8 cellular contexts compared by ENCODE assay signal in the genomic region with DNA sequence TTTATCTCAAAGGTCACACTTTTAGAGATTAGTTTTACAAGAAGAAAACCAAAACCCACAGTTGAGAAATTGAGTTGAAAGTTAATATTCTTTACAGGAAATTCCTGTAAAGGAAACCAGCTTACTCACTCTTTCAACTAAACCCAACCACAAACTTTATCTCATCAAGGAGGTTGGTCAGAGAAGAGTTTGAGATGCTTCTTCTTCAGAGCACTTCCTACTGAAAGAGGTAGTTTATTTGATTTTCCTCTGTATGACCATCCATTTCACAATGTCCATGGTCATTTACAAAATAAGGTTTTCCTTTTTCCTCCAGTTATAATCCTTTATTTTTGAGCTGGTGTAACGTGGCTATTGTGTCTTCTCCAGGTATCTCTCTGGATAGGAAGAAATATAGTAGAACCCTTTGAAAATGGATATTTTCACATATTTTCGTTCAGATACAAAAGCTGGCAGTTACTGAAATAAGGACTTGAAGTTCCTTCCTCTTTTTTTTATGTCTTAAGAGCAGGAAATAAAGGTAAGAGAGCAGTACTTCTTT. TPM values are rescaled to one million over a fixed set of nuclear protein-coding genes. Genes with fewer than 3 reads are reported as not detected.
DNase-seq lines count a peak whose midpoint lies in the region; ATAC-seq lines count a peak whose summit lies in the region.

No MANE protein-coding gene starts in this region.

- H3K4me1 ChIP-seq in BLaER1: peaks cover 23% of the 10 kb centered on the region

- DNase-seq in NCI-H748 (lab: John Stamatoyannopoulos, UW; ENCODE audit: unreplicated experiment) (no peak), foreskin melanocyte (no peak), NCI-H1092 (lab: John Stamatoyannopoulos, UW) (no peak)
- DNase-seq in activated CD4-positive, alpha-beta T cell treated with anti-CD3 and anti-CD28 coated beads, Interleukin-2, amount 50 U/mL, for 1 hour: no peak

- peaks cover 16% of the 10 kb centered on the region for H3K9me3 ChIP-seq in BLaER1

- peaks cover 5% of the 10 kb centered on the region for H3K9me3 Mint-ChIP-seq in activated T-helper 17 cell treated with anti-CD3 and anti-CD28 coated beads, Interleukin-2, amount 50 U/mL, for 72 hours

- peaks cover 5% of the 10 kb centered on the region for H3K36me3 Mint-ChIP-seq in activated T-helper 17 cell treated with anti-CD3 and anti-CD28 coated beads, Interleukin-2, amount 50 U/mL, for 72 hours (ENCODE audit: low read depth)

- no peak overlapping the region for H3K9ac ChIP-seq in BLaER1

- peaks cover 4% of the 10 kb centered on the region for H3K27me3 Mint-ChIP-seq in activated T-helper 17 cell treated with anti-CD3 and anti-CD28 coated beads, Interleukin-2, amount 50 U/mL, for 72 hours

- peaks cover 45% of the 10 kb centered on the region for H3K4me1 Mint-ChIP-seq in activated T-helper 17 cell treated with anti-CD3 and anti-CD28 coated beads, Interleukin-2, amount 50 U/mL, for 72 hours

- no peaks in the 10 kb centered on the region for H4K20me1 ChIP-seq in BLaER1

- H3K4me3 ChIP-seq in BLaER1: no peak overlapping the region

- H3K27ac ChIP-seq in BLaER1: no peak overlapping the region

- H3K4me3 Mint-ChIP-seq in activated T-helper 17 cell treated with anti-CD3 and anti-CD28 coated beads, Interleukin-2, amount 50 U/mL, for 72 hours: peak overlapping the region; percentile 78

- ATAC-seq in GM19438 (IDR thresholded peaks at IDR 0.05; ENCODE audit: low read depth, unreplicated experiment) (peak; percentile 89), HG03432 (IDR thresholded peaks at IDR 0.05; ENCODE audit: unreplicated experiment) (peak; percentile 92)
- peak; percentile 83 for ATAC-seq in activated T-helper 17 cell treated with anti-CD3 and anti-CD28 coated beads, Interleukin-2, amount 50 U/mL, for 72 hours (replicated peaks)

- peak overlapping the region; percentile 83 for H3K27ac Mint-ChIP-seq in activated T-helper 17 cell treated with anti-CD3 and anti-CD28 coated beads, Interleukin-2, amount 50 U/mL, for 72 hours

- no peaks in the 10 kb centered on the region for H3K27me3 ChIP-seq in BLaER1

- H3K36me3 ChIP-seq in BLaER1: no peaks in the 10 kb centered on the region

- H3K4me2 ChIP-seq in BLaER1: peak overlapping the region; percentile 49

RNA-seq across cellular contexts. Expression of a gene that starts 4.5 kb away (rescaled TPM):
- 1 to 10 TPM; 3.7 to 5.6 TPM for total RNA-seq in activated T-helper 17 cell treated with anti-CD3 and anti-CD28 coated beads, Interleukin-2, amount 50 U/mL, for 72 hours

RNA-seq across cellular contexts. Expression of a gene that starts 54.5 kb away (rescaled TPM):
- under 1 TPM; 0.11 TPM for total RNA-seq in activated T-helper 17 cell treated with anti-CD3 and anti-CD28 coated beads, Interleukin-2, amount 50 U/mL, for 72 hours
